ENCODE assay signal across 9 cellular contexts in genomic region chr7:102834999-102835398, GRCh38.
DNase-seq lines count a peak whose midpoint lies in the region; ATAC-seq and TF ChIP-seq lines count a peak whose summit lies in the region.
"Had no signal": no experiment of that assay in that cellular context is flagged by ENCODE, and none has a peak within 500 bp of the region (broad histone marks: within the 10 kb centered on the region; RNA-seq: fewer than 3 reads in every experiment).

No MANE protein-coding gene starts in this region.

- H3K4me1 ChIP-seq in transverse colon, result peaks cover 0 to 8% (median 2%) of the 10 kb centered on the region in 4 donors
- H3K4me1 ChIP-seq: BLaER1 had no signal

- TF ChIP-seq EP300 in transverse colon (IDR thresholded peaks at IDR 0.05; ENCODE audit: low read depth), result no peak

- H3K9me3 Mint-ChIP-seq in activated CD8-positive, alpha-beta memory T cell treated with anti-CD3 and anti-CD28 coated beads, Interleukin-2, amount 10 ng/mL, durations not matched to agents 7 days and 5 days (ENCODE audit: low read depth), result no peaks in the 10 kb centered on the region
- H3K9me3 Mint-ChIP-seq in activated CD8-positive, alpha-beta T cell treated with anti-CD3 and anti-CD28 coated beads, Interleukin-2, amount 10 ng/mL, durations not matched to agents 7 days and 5 days (ENCODE audit: insufficient read depth), result no peaks in the 10 kb centered on the region

- peaks cover 22% of the 10 kb centered on the region for H3K27me3 Mint-ChIP-seq in activated CD8-positive, alpha-beta memory T cell treated with anti-CD3 and anti-CD28 coated beads, Interleukin-2, amount 10 ng/mL, durations not matched to agents 7 days and 5 days
- H3K27me3 Mint-ChIP-seq in activated CD8-positive, alpha-beta T cell treated with anti-CD3 and anti-CD28 coated beads, Interleukin-2, amount 10 ng/mL, durations not matched to agents 7 days and 5 days (ENCODE audit: low read depth), result no peaks in the 10 kb centered on the region

- peak overlapping the region; percentile 6 for H3K27ac Mint-ChIP-seq in activated CD8-positive, alpha-beta memory T cell treated with anti-CD3 and anti-CD28 coated beads, Interleukin-2, amount 10 ng/mL, durations not matched to agents 7 days and 5 days
- no peak overlapping the region for H3K27ac Mint-ChIP-seq in activated CD8-positive, alpha-beta T cell treated with anti-CD3 and anti-CD28 coated beads, Interleukin-2, amount 10 ng/mL, durations not matched to agents 7 days and 5 days

- CTCF ChIA-PET in activated CD8-positive, alpha-beta memory T cell treated with anti-CD3 and anti-CD28 coated beads, Interleukin-2, amount 10 ng/mL, durations not matched to agents 7 days and 5 days (lab: Charles Lee), result interaction anchor here (0.5 to 0.6 kb wide), 3 partner anchors 40 to 962 kb away, joined by 3 to 5 read pairs (median 5); no protein-coding TSS in a partner anchor
- CTCF ChIA-PET in activated CD8-positive, alpha-beta T cell treated with anti-CD3 and anti-CD28 coated beads, Interleukin-2, amount 10 ng/mL, durations not matched to agents 7 days and 5 days (lab: Charles Lee), result no interaction called here

- H3K36me3 ChIP-seq in transverse colon, result no peaks in the 10 kb centered on the region
- H3K36me3 ChIP-seq: BLaER1 had no signal

- H3K27ac ChIP-seq in transverse colon, result no peak overlapping the region
- H3K27ac ChIP-seq: BLaER1 had no signal

- no peaks in the 10 kb centered on the region for H3K27me3 ChIP-seq in transverse colon
- H3K27me3 ChIP-seq: BLaER1 had no signal

- no peak overlapping the region for H3K4me3 Mint-ChIP-seq in activated CD8-positive, alpha-beta memory T cell treated with anti-CD3 and anti-CD28 coated beads, Interleukin-2, amount 10 ng/mL, durations not matched to agents 7 days and 5 days
- H3K4me3 Mint-ChIP-seq in activated CD8-positive, alpha-beta T cell treated with anti-CD3 and anti-CD28 coated beads, Interleukin-2, amount 10 ng/mL, durations not matched to agents 7 days and 5 days, result no peak overlapping the region

- H3K4me1 Mint-ChIP-seq in activated CD8-positive, alpha-beta memory T cell treated with anti-CD3 and anti-CD28 coated beads, Interleukin-2, amount 10 ng/mL, durations not matched to agents 7 days and 5 days, result peaks cover 9% of the 10 kb centered on the region
- H3K4me1 Mint-ChIP-seq in activated CD8-positive, alpha-beta T cell treated with anti-CD3 and anti-CD28 coated beads, Interleukin-2, amount 10 ng/mL, durations not matched to agents 7 days and 5 days (ENCODE audit: low read depth), result peaks cover 6% of the 10 kb centered on the region

- H3K9me3 ChIP-seq in transverse colon, result no peaks in the 10 kb centered on the region
- H3K9me3 ChIP-seq: BLaER1 had no signal

- TF ChIP-seq CTCF in transverse colon (IDR thresholded peaks at IDR 0.05), result no peak

- in situ Hi-C loops in transverse colon (cut with MboI; ENCODE audit: low pct_ligation_motif_present in 1 of 4, low pct_unique_long_range_greater_than_20kb in 1 of 4, low sequenced_read_pairs in 3 of 4), result no loop called here

- 61 to 63% methylated on average over 1 of the region's 1 CpG for WGBS in transverse colon (ENCODE audit: low coverage in 1 of 2), 2 donors

- peak; percentile 96 for ATAC-seq in activated CD8-positive, alpha-beta memory T cell treated with anti-CD3 and anti-CD28 coated beads, Interleukin-2, amount 10 ng/mL, durations not matched to agents 7 days and 5 days
- ATAC-seq in HG03060 (IDR thresholded peaks at IDR 0.05; ENCODE audit: low read depth, unreplicated experiment), result peak; percentile 91
- peak; percentile 68 for ATAC-seq in activated CD8-positive, alpha-beta T cell treated with anti-CD3 and anti-CD28 coated beads, Interleukin-2, amount 10 ng/mL, durations not matched to agents 7 days and 5 days
- ATAC-seq in sciatic nerve, result no peak

- no peak for TF ChIP-seq POLR2A in transverse colon (IDR thresholded peaks at IDR 0.05)

- DNase-seq in activated CD8-positive, alpha-beta memory T cell treated with anti-CD3 and anti-CD28 coated beads, Interleukin-2, amount 10 ng/mL, durations not matched to agents 7 days and 5 days, result peak; percentile 61
- no peak for DNase-seq in activated CD8-positive, alpha-beta memory T cell treated with anti-CD3 and anti-CD28 coated beads, Interleukin-2, amount 50 U/mL, for 48 hours
- DNase-seq in activated CD8-positive, alpha-beta T cell treated with anti-CD3 and anti-CD28 coated beads, Interleukin-2, amount 10 ng/mL, durations not matched to agents 7 days and 5 days, result peak; percentile 23
- DNase-seq in pulmonary artery endothelial cell (ENCODE audit: low read depth, low spot score) (peak; percentile 47), sciatic nerve (ENCODE audit: low spot score) (no peak), cerebellum (ENCODE audit: low spot score) (no peak), transverse colon (no peak)

- H3K4me3 ChIP-seq in transverse colon, result no peak overlapping the region
- H3K4me3 ChIP-seq: BLaER1 had no signal

- peaks cover 18% of the 10 kb centered on the region for H3K36me3 Mint-ChIP-seq in activated CD8-positive, alpha-beta memory T cell treated with anti-CD3 and anti-CD28 coated beads, Interleukin-2, amount 10 ng/mL, durations not matched to agents 7 days and 5 days
- H3K36me3 Mint-ChIP-seq in activated CD8-positive, alpha-beta T cell treated with anti-CD3 and anti-CD28 coated beads, Interleukin-2, amount 10 ng/mL, durations not matched to agents 7 days and 5 days (ENCODE audit: low read depth), result no peaks in the 10 kb centered on the region

- intact Hi-C loops in sciatic nerve (cut with DNase I), result no loop called here
- intact Hi-C loops in transverse colon (cut with DNase I; ENCODE audit: low total_unique reads), result no loop called here

- POLR2A ChIA-PET in activated CD8-positive, alpha-beta T cell treated with anti-CD3 and anti-CD28 coated beads, Interleukin-2, amount 10 ng/mL, durations not matched to agents 7 days and 5 days (lab: Charles Lee), result no interaction called here

Comparison
In these comparisons a context has a peak if more than half of its experiments do, and no peak if none do; other contexts are left out.
1. DNase-seq: peak in activated CD8-positive, alpha-beta memory T cell treated with anti-CD3 and anti-CD28 coated beads, Interleukin-2, amount 10 ng/mL, durations not matched to agents 7 days and 5 days (single experiment), activated CD8-positive, alpha-beta T cell treated with anti-CD3 and anti-CD28 coated beads, Interleukin-2, amount 10 ng/mL, durations not matched to agents 7 days and 5 days (single experiment) and pulmonary artery endothelial cell (single experiment); none in activated CD8-positive, alpha-beta memory T cell treated with anti-CD3 and anti-CD28 coated beads, Interleukin-2, amount 50 U/mL, for 48 hours (single experiment), sciatic nerve (single experiment), cerebellum (single experiment) and transverse colon (single experiment).